In genomic region chr1:166975361-166976129, GRCh38 we compare ENCODE assay signal across 8 cellular contexts. TPM values are rescaled to one million over a fixed set of nuclear protein-coding genes. Genes with fewer than 3 reads are reported as not detected.
DNase-seq lines count a peak whose midpoint lies in the region; ATAC-seq and TF ChIP-seq lines count a peak whose summit lies in the region.

TSS of gene ILDR2 (minus strand) at chr1:166975540. CDS start at chr1:166975268, 272 bp downstream.

- DNase-seq in CD1c-positive myeloid dendritic cell (ENCODE audit: extremely low spot score) (peak; percentile 60), T-helper 2 cell (peak in 4 of 5 experiments; percentile 20 to 69 (median 50)), astrocyte of the spinal cord (ENCODE audit: low read depth, low spot score) (peak; percentile 59), MV-4-11 (lab: John Stamatoyannopoulos, UW) (no peak)

- H3K27ac ChIP-seq in HUES48 (ENCODE audit: low read depth, low read length), result no peak within 1 kb of the TSS
- no peak within 1 kb of the TSS for H3K27ac ChIP-seq in iPS-18a (ENCODE audit: low read length)

- H3K4me2 ChIP-seq in skeletal muscle satellite cell (ENCODE audit: low read length), result peak within 1 kb of the TSS; percentile 99

- H3K27me3 ChIP-seq in HUES48 (ENCODE audit: control insufficient read depth, insufficient read depth, low read length) (peaks cover 71% of the 10 kb centered on the region), iPS-18a (ENCODE audit: control insufficient read depth, insufficient read depth, low read length) (peaks cover 68% of the 10 kb centered on the region), skeletal muscle satellite cell (ENCODE audit: control insufficient read depth, insufficient read depth, low read length) (peaks cover 67% of the 10 kb centered on the region)

- no peaks in the 10 kb centered on the region for H3K36me3 ChIP-seq in HUES48 (ENCODE audit: control insufficient read depth, insufficient read depth, low read length)
- no peaks in the 10 kb centered on the region for H3K36me3 ChIP-seq in iPS-18a (ENCODE audit: control insufficient read depth, low read depth, low read length)
- H3K36me3 ChIP-seq in skeletal muscle satellite cell (ENCODE audit: insufficient read depth, low read length), result no peaks in the 10 kb centered on the region

- in situ Hi-C loops in astrocyte of the spinal cord (cut with HindIII; ENCODE audit: low sequenced_read_pairs), result no loop called here

- H3K4me3 ChIP-seq in HUES48 (ENCODE audit: low read depth, low read length) (peak within 1 kb of the TSS; percentile 74), astrocyte of the spinal cord (ENCODE audit: low read depth, low read length) (peak within 1 kb of the TSS; percentile 51), iPS-18a (ENCODE audit: low read length) (peak within 1 kb of the TSS; percentile 72), skeletal muscle satellite cell (ENCODE audit: low read length) (peak within 1 kb of the TSS; percentile 85)

- TF ChIP-seq CTCF in astrocyte of the spinal cord (IDR thresholded peaks at IDR 0.05; ENCODE audit: low read depth, low read length), result no peak

- H3K9me3 ChIP-seq in HUES48 (ENCODE audit: control insufficient read depth, insufficient read depth, low read length) (no peaks in the 10 kb centered on the region), iPS-18a (ENCODE audit: control insufficient read depth, low read depth, low read length) (no peaks in the 10 kb centered on the region), skeletal muscle satellite cell (replicated peaks; ENCODE audit: low read length) (no peaks in the 10 kb centered on the region)

- peak; percentile 56 for ATAC-seq in GM19452 (IDR thresholded peaks at IDR 0.05; ENCODE audit: unreplicated experiment)

- H3K9ac ChIP-seq in HUES48 (ENCODE audit: low read depth, low read length), result no peak within 1 kb of the TSS
- H3K9ac ChIP-seq in iPS-18a (ENCODE audit: low read length), result no peak within 1 kb of the TSS
- peak within 1 kb of the TSS; percentile 63 for H3K9ac ChIP-seq in skeletal muscle satellite cell (ENCODE audit: low read depth, low read length)

- H3K4me1 ChIP-seq in HUES48 (ENCODE audit: control insufficient read depth, insufficient read depth, low read length), result peaks cover 12% of the 10 kb centered on the region; the same call in 1 of the 2 replicates
- H3K4me1 ChIP-seq in iPS-18a (ENCODE audit: control insufficient read depth, low read depth, low read length), result peaks cover 16% of the 10 kb centered on the region
- H3K4me1 ChIP-seq in skeletal muscle satellite cell (ENCODE audit: control insufficient read depth, insufficient read depth, low read length), result peaks cover 13% of the 10 kb centered on the region

RNA-seq across cellular contexts. Expression of gene ILDR2, which starts in this region (rescaled TPM):
- total RNA-seq in skeletal muscle satellite cell (2012; rRNA removed), result 0.51 and 0.66 TPM in 2 replicates
